ENCODE assay signal across 8 cellular contexts in genomic region chr16:66924527-66925321, GRCh38. TPM values are rescaled to one million over a fixed set of nuclear protein-coding genes. Genes with fewer than 3 reads are reported as not detected.
A peak's percentile ranks its signal among the peaks of the same experiment; 100 is the strongest.
DNase-seq lines count a peak whose midpoint lies in the region; ATAC-seq and TF ChIP-seq lines count a peak whose summit lies in the region.

No MANE protein-coding gene starts in this region.

- CTCF ChIA-PET in MCF 10A (lab: Yijun Ruan, JAX), result interaction anchor here (0.5 to 2.2 kb wide), 2 partner anchors 12 to 30 kb away, joined by 4 to 8 read pairs; no protein-coding TSS in a partner anchor

- no peaks in the 10 kb centered on the region for H3K9me3 ChIP-seq in thoracic aorta

- H3K27me3 ChIP-seq in thoracic aorta (replicated peaks; ENCODE audit: insufficient read depth), result no peaks in the 10 kb centered on the region

- POLR2A ChIA-PET in MCF 10A (lab: Yijun Ruan, JAX), result interaction anchor here (1.0 kb wide), 1 partner anchor 30 kb away, joined by 3 read pairs; no protein-coding TSS in a partner anchor

- no peak overlapping the region for H3K27ac Mint-ChIP-seq in MCF 10A (ENCODE audit: low read depth, unreplicated experiment)
- H3K27ac Mint-ChIP-seq in T-helper 2 cell treated with Interferon-gamma antibody and Interleukin-4, amounts not matched to agents 5 μg/mL and 100 μg/mL, for 36 hours, result no peak overlapping the region
- no peak overlapping the region for H3K27ac Mint-ChIP-seq in memory B cell

- ATAC-seq in memory B cell (ENCODE audit: low read depth) (peak; percentile 75), thoracic aorta (ENCODE audit: insufficient number of reproducible peaks, low FRiP score, low read depth) (no peak)

- H3K36me3 Mint-ChIP-seq in MCF 10A (ENCODE audit: insufficient read depth, unreplicated experiment) (peaks cover 8% of the 10 kb centered on the region), memory B cell (no peaks in the 10 kb centered on the region)
- H3K36me3 Mint-ChIP-seq in T-helper 2 cell treated with Interferon-gamma antibody and Interleukin-4, amounts not matched to agents 5 μg/mL and 100 μg/mL, for 36 hours (ENCODE audit: low read depth), result no peaks in the 10 kb centered on the region

- BruUV-seq in MCF 10A (replicated peaks; lab: Mats Ljungman, UMichigan), result no TSS peak

- H3K36me3 ChIP-seq in thoracic aorta, result peaks cover 7% of the 10 kb centered on the region

- H3K27me3 Mint-ChIP-seq in MCF 10A (ENCODE audit: insufficient read depth, unreplicated experiment) (no peaks in the 10 kb centered on the region), memory B cell (peaks cover 20% of the 10 kb centered on the region)
- H3K27me3 Mint-ChIP-seq in T-helper 2 cell treated with Interferon-gamma antibody and Interleukin-4, amounts not matched to agents 5 μg/mL and 100 μg/mL, for 36 hours (ENCODE audit: low read depth), result peaks cover 37% of the 10 kb centered on the region

- DNase-seq in T47D (ENCODE audit: low read depth in 1 of 2, low spot score in 1 of 2), result peak; percentile 37 to 56
- no peak for DNase-seq in MCF 10A (ENCODE audit: unreplicated experiment)
- DNase-seq in T-helper 2 cell treated with Interferon-gamma antibody and Interleukin-4, amounts not matched to agents 5 μg/mL and 100 μg/mL, for 36 hours (ENCODE audit: low spot score), result peak; percentile 54
- no peak for DNase-seq in coronary artery (ENCODE audit: low spot score)
- DNase-seq in memory B cell (ENCODE audit: low spot score in 2 of 2), result peak in 1 of 2 donors; percentile 50
- DNase-seq in thoracic aorta (ENCODE audit: low spot score), result no peak
- DNase-seq in NCI-H1105 treated with DMSO at 0.1 percent for 48 hours (lab: John Stamatoyannopoulos, UW), result no peak
- DNase-seq in COLO829 (ENCODE audit: low spot score), result no peak

- H3K9me3 Mint-ChIP-seq in MCF 10A (ENCODE audit: unreplicated experiment), result no peaks in the 10 kb centered on the region
- H3K9me3 Mint-ChIP-seq in T-helper 2 cell treated with Interferon-gamma antibody and Interleukin-4, amounts not matched to agents 5 μg/mL and 100 μg/mL, for 36 hours, result no peaks in the 10 kb centered on the region
- H3K9me3 Mint-ChIP-seq in memory B cell, result no peaks in the 10 kb centered on the region

- intact Hi-C loops in MCF 10A (cut with micrococcal nuclease), result no loop called here

- TF ChIP-seq CTCF in MCF 10A (IDR thresholded peaks at IDR 0.05; ENCODE audit: unreplicated experiment), result no peak
- TF ChIP-seq CTCF in coronary artery (IDR thresholded peaks at IDR 0.05), result peak; percentile 31
- peak; percentile 43 for TF ChIP-seq CTCF in thoracic aorta (IDR thresholded peaks at IDR 0.05)

- H3K4me1 Mint-ChIP-seq in MCF 10A (ENCODE audit: insufficient read depth, unreplicated experiment) (peaks cover 36% of the 10 kb centered on the region), memory B cell (peaks cover 13% of the 10 kb centered on the region)
- peaks cover 7% of the 10 kb centered on the region for H3K4me1 Mint-ChIP-seq in T-helper 2 cell treated with Interferon-gamma antibody and Interleukin-4, amounts not matched to agents 5 μg/mL and 100 μg/mL, for 36 hours (ENCODE audit: low read depth)

- H3K27ac ChIP-seq in coronary artery, result peak overlapping the region; percentile 90 to 98
- peak overlapping the region; percentile 95 for H3K27ac ChIP-seq in thoracic aorta

- peaks cover 27 to 67% of the 10 kb centered on the region in 2 donors for H3K4me1 ChIP-seq in thoracic aorta (ENCODE audit: control insufficient read depth in 1 of 2, low read depth in 2 of 2)

- no peak overlapping the region for H3K4me3 Mint-ChIP-seq in MCF 10A (ENCODE audit: unreplicated experiment)
- H3K4me3 Mint-ChIP-seq in T-helper 2 cell treated with Interferon-gamma antibody and Interleukin-4, amounts not matched to agents 5 μg/mL and 100 μg/mL, for 36 hours, result no peak overlapping the region
- H3K4me3 Mint-ChIP-seq in memory B cell, result peak overlapping the region; percentile 77

- in situ Hi-C loops in T47D (cut with HindIII; ENCODE audit: low pct_unique_long_range_greater_than_20kb, low sequenced_read_pairs), result no loop called here

- peak overlapping the region; percentile 84 for H3K4me3 ChIP-seq in coronary artery
- H3K4me3 ChIP-seq in thoracic aorta, result peak overlapping the region; percentile 84

RNA-seq across cellular contexts. Expression of gene RRAD, which starts 0.6 kb away (rescaled TPM):
- total RNA-seq in MCF 10A (2022) (0.29 TPM in 1 of 2 replicates, not detected in the other), thoracic aorta (10 to 100 TPM; 43.2 to 88.3 TPM)

RNA-seq across cellular contexts. Expression of gene CDH16, which starts 6.0 kb away (rescaled TPM):
- total RNA-seq in MCF 10A (2022), result 0.25 TPM in 1 of 2 replicates, not detected in the other
- not detected for total RNA-seq in thoracic aorta

RNA-seq across cellular contexts. Expression of gene CIAO2B, which starts 9.5 kb away (rescaled TPM):
- total RNA-seq in MCF 10A (2022) (133 and 159 TPM in 2 replicates), thoracic aorta (100 to 1,000 TPM in 1 of 2 donors, 10 to 100 TPM in 1; 23.2 to 102 TPM)

RNA-seq across cellular contexts. Expression of gene CES2, which starts 10.6 kb away (rescaled TPM):
- total RNA-seq in MCF 10A (2022) (65.7 and 68.7 TPM in 2 replicates), thoracic aorta (10 to 100 TPM; 29.8 to 92.7 TPM)

RNA-seq across cellular contexts. Expression of gene CES3, which starts 36.3 kb away (rescaled TPM):
- 0.52 and 0.65 TPM in 2 replicates for total RNA-seq in MCF 10A (2022)
- total RNA-seq in thoracic aorta, result 1 to 10 TPM in 1 of 2 donors, under 1 TPM in 1; 0.63 to 1.1 TPM

Comparison
In these comparisons a context has a peak if more than half of its experiments do, and no peak if none do; other contexts are left out.
1. DNase-seq: peak in T47D (2 of 2) and T-helper 2 cell treated with Interferon-gamma antibody and Interleukin-4, amounts not matched to agents 5 μg/mL and 100 μg/mL, for 36 hours (single experiment); none in MCF 10A (single experiment), coronary artery (single experiment), thoracic aorta (single experiment), NCI-H1105 treated with DMSO at 0.1 percent for 48 hours (single experiment) and COLO829 (single experiment).
2. RNA of gene RRAD, which starts 0.6 kb away (total RNA-seq): 43.2 to 88.3 TPM in thoracic aorta; 0.29 TPM in MCF 10A; every median in the first group is over 10 times any median in the second.